ENCODE assay signal across 10 cellular contexts in genomic region chr2:180240774-180241173, GRCh38.
A peak's percentile ranks its signal among the peaks of the same experiment; 100 is the strongest.
DNase-seq lines count a peak whose midpoint lies in the region; ATAC-seq and TF ChIP-seq lines count a peak whose summit lies in the region.
"Had no signal": no experiment of that assay in that cellular context is flagged by ENCODE, and none has a peak within 500 bp of the region (broad histone marks: within the 10 kb centered on the region; RNA-seq: fewer than 3 reads in every experiment).

No MANE protein-coding gene starts in this region.

- no peak for ATAC-seq in GM21447 (IDR thresholded peaks at IDR 0.05; ENCODE audit: unreplicated experiment)

- no peaks in the 10 kb centered on the region for H3K4me1 ChIP-seq in esophagus squamous epithelium
- H3K4me1 ChIP-seq: right atrium auricular region had no signal

- no peaks in the 10 kb centered on the region for H3K9me3 ChIP-seq in esophagus squamous epithelium
- H3K9me3 ChIP-seq: right atrium auricular region had no signal

- peak in 4 of 6 experiments; percentile 11 to 48 (median 17) for TF ChIP-seq CTCF in esophagus squamous epithelium (IDR thresholded peaks at IDR 0.05)

- DNase-seq in A172 (ENCODE audit: low spot score): peak; percentile 26
- peak; percentile 53 for DNase-seq in ELR (ENCODE audit: low read depth)
- peak; percentile 14 for DNase-seq in NCI-H460 (ENCODE audit: extremely low read depth, low read depth)
- DNase-seq in esophagus squamous epithelium (lab: John Stamatoyannopoulos, UW): no peak
- no peak for DNase-seq in T-helper 1 cell
- no peak for DNase-seq in inferior parietal cortex (ENCODE audit: extremely low spot score)
- no peak for DNase-seq in pons (ENCODE audit: low spot score)
- DNase-seq: islet precursor cell had no signal

- no peak overlapping the region for H3K27ac ChIP-seq in esophagus squamous epithelium
- H3K27ac ChIP-seq: right atrium auricular region had no signal

- no peak for TF ChIP-seq POLR2A in esophagus squamous epithelium (IDR thresholded peaks at IDR 0.05)

- no peak overlapping the region for H3K4me3 ChIP-seq in esophagus squamous epithelium
- H3K4me3 ChIP-seq: right atrium auricular region had no signal

- H3K27me3 ChIP-seq in esophagus squamous epithelium: no peaks in the 10 kb centered on the region
- H3K27me3 ChIP-seq: right atrium auricular region had no signal

- H3K36me3 ChIP-seq in esophagus squamous epithelium: no peaks in the 10 kb centered on the region
- H3K36me3 ChIP-seq: right atrium auricular region had no signal

- intact Hi-C loops in esophagus squamous epithelium (cut with DNase I): no loop called here

Comparison
In these comparisons a context has a peak if more than half of its experiments do, and no peak if none do; other contexts are left out.
1. DNase-seq: peak in A172 (single experiment), ELR (single experiment) and NCI-H460 (single experiment); none in esophagus squamous epithelium (single experiment), T-helper 1 cell (0 of 5), inferior parietal cortex (single experiment) and pons (single experiment).